In genomic region chr5:67262956-67263355, GRCh38 we compare ENCODE assay signal across 32 cellular contexts.
"Had no signal": no experiment of that assay in that cellular context is flagged by ENCODE, and none has a peak within 500 bp of the region (broad histone marks: within the 10 kb centered on the region; RNA-seq: fewer than 3 reads in every experiment).

No MANE protein-coding gene starts in this region.

- H3K27ac Mint-ChIP-seq: activated B cell treated with CpG ODN at 0.5 μM for 24 hours; activated CD8-positive, alpha-beta T cell treated with anti-CD3 and anti-CD28 coated beads for 36 hours; activated naive CD8-positive, alpha-beta T cell; activated T-helper 17 cell treated with anti-CD3 and anti-CD28 coated beads, Interleukin-2, amount 50 U/mL, for 72 hours; dendritic cell treated with granulocyte-macrophage colony-stimulating factor and Interleukin-4, amounts not matched to agents 40 ng/mL and 50 ng/mL, for 4 days; endodermal cell; T-helper 17 cell; T-helper 2 cell treated with Interferon-gamma antibody and Interleukin-4, amounts not matched to agents 5 μg/mL and 100 μg/mL, for 36 hours had no signal

- H3K4me1 Mint-ChIP-seq: activated B cell treated with CpG ODN at 0.5 μM for 24 hours; activated T-helper 17 cell treated with anti-CD3 and anti-CD28 coated beads, Interleukin-2, amount 50 U/mL, for 72 hours; central memory CD8-positive, alpha-beta T cell; endodermal cell had no signal

- H3K36me3 Mint-ChIP-seq: activated naive CD8-positive, alpha-beta T cell; brain had no signal

- ATAC-seq: activated CD4-positive, CD25-positive, alpha-beta regulatory T cell treated with anti-CD3 and anti-CD28 coated beads, Interleukin-2, amount 50 U/mL, for 24 hours; activated CD8-positive, alpha-beta T cell treated with anti-CD3 and anti-CD28 coated beads for 36 hours; activated T-cell treated with anti-CD3 and anti-CD28 coated beads, Interleukin-2, amount 50 U/mL, for 4 hours; activated T-helper 17 cell treated with anti-CD3 and anti-CD28 coated beads, Interleukin-2, amount 50 U/mL, for 72 hours; heart left ventricle; T-helper 17 cell had no signal

- H3K9me3 ChIP-seq: esophagus squamous epithelium had no signal

- H3K27ac ChIP-seq: coronary artery, esophagus squamous epithelium, WERI-Rb-1 had no signal

- H3K4me3 ChIP-seq: coronary artery, dorsolateral prefrontal cortex, esophagus squamous epithelium, heart left ventricle had no signal

- H3K4me3 Mint-ChIP-seq: activated B cell treated with CpG ODN at 0.5 μM for 24 hours; activated CD8-positive, alpha-beta T cell treated with anti-CD3 and anti-CD28 coated beads for 36 hours; activated naive CD8-positive, alpha-beta T cell; activated T-cell treated with anti-CD3 and anti-CD28 coated beads, Interleukin-2, amount 50 U/mL, for 4 hours; activated T-helper 17 cell treated with anti-CD3 and anti-CD28 coated beads, Interleukin-2, amount 50 U/mL, for 72 hours; brain; central memory CD8-positive, alpha-beta T cell; dendritic cell treated with granulocyte-macrophage colony-stimulating factor and Interleukin-4, amounts not matched to agents 40 ng/mL and 50 ng/mL, for 4 days; endodermal cell; T-helper 17 cell; T-helper 2 cell treated with Interferon-gamma antibody and Interleukin-4, amounts not matched to agents 5 μg/mL and 100 μg/mL, for 36 hours had no signal

- H3K9me3 Mint-ChIP-seq: activated B cell treated with CpG ODN at 0.5 μM for 24 hours; activated CD8-positive, alpha-beta T cell treated with anti-CD3 and anti-CD28 coated beads for 36 hours; activated T-cell treated with anti-CD3 and anti-CD28 coated beads, Interleukin-2, amount 50 U/mL, for 4 hours; activated T-helper 17 cell treated with anti-CD3 and anti-CD28 coated beads, Interleukin-2, amount 50 U/mL, for 72 hours; central memory CD8-positive, alpha-beta T cell; dendritic cell treated with granulocyte-macrophage colony-stimulating factor and Interleukin-4, amounts not matched to agents 40 ng/mL and 50 ng/mL, for 4 days; endodermal cell; T-helper 2 cell treated with Interferon-gamma antibody and Interleukin-4, amounts not matched to agents 5 μg/mL and 100 μg/mL, for 36 hours had no signal

- H3K36me3 ChIP-seq: esophagus squamous epithelium, heart left ventricle, WERI-Rb-1 had no signal

- H3K27me3 Mint-ChIP-seq: activated B cell treated with CpG ODN at 0.5 μM for 24 hours; activated CD8-positive, alpha-beta T cell treated with anti-CD3 and anti-CD28 coated beads for 36 hours; activated naive CD8-positive, alpha-beta T cell; activated T-helper 17 cell treated with anti-CD3 and anti-CD28 coated beads, Interleukin-2, amount 50 U/mL, for 72 hours; brain; central memory CD8-positive, alpha-beta T cell; dendritic cell treated with granulocyte-macrophage colony-stimulating factor and Interleukin-4, amounts not matched to agents 40 ng/mL and 50 ng/mL, for 4 days had no signal

- H3K27me3 ChIP-seq: dorsolateral prefrontal cortex, esophagus squamous epithelium, heart left ventricle had no signal

- DNase-seq: activated B cell treated with CpG ODN at 0.5 μM for 24 hours; activated CD4-positive, alpha-beta T cell treated with anti-CD3 and anti-CD28 coated beads for 48 hours; activated CD4-positive, alpha-beta T cell treated with anti-CD3 and anti-CD28 coated beads, Interleukin-2, amount 50 U/mL, for 1 hour; activated CD4-positive, alpha-beta T cell treated with anti-CD3 and anti-CD28 coated beads, Interleukin-2, amount 50 U/mL, for 48 hours; activated CD8-positive, alpha-beta memory T cell treated with anti-CD3 and anti-CD28 coated beads for 24 hours; activated CD8-positive, alpha-beta T cell treated with anti-CD3 and anti-CD28 coated beads for 36 hours; activated effector memory CD4-positive, alpha-beta T cell treated with Interleukin-2 at 50 U/mL for 16 hours; activated gamma-delta T cell treated with Interleukin-2 at 50 U/mL for 16 hours; activated naive CD4-positive, alpha-beta T cell treated with anti-CD3 and anti-CD28 coated beads, Interleukin-2, amount 50 U/mL, for 16 hours; activated naive CD4-positive, alpha-beta T cell treated with Interleukin-2 at 50 U/mL for 16 hours; activated T-cell treated with anti-CD3 and anti-CD28 coated beads, Interleukin-2, amount 50 U/mL, for 4 hours; amygdala; aorta; dorsolateral prefrontal cortex; effector memory CD4-positive, alpha-beta T cell; endodermal cell; esophagus squamous epithelium; foreskin fibroblast; glutamatergic neuron; heart left ventricle; T-helper 1 cell; T-helper 17 cell; T1000; WERI-Rb-1 had no signal
